16 cellular contexts compared by ENCODE assay signal in the genomic region with DNA sequence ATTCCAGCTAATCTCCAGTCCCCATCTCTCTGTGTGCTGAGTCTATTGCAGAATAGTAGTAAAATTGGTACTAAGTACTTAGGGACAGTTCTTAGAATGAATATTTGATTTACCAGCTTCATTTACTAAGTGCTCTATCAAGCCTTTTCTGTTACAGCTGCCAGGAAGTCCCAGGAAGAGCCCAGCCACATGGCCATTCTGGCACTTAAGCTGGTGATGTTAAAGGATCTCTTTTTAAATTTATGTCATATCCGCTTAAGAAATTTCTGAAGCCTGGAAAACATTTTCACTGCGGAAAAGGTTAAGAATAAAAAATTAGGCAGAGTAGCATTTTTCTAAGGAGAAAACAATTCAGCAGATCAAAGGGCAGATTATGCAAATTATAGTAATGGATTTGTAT.
DNase-seq lines count a peak whose midpoint lies in the region; ATAC-seq and TF ChIP-seq lines count a peak whose summit lies in the region.
"Had no signal": no experiment of that assay in that cellular context is flagged by ENCODE, and none has a peak within 500 bp of the region (broad histone marks: within the 10 kb centered on the region; RNA-seq: fewer than 3 reads in every experiment).

No MANE protein-coding gene starts in this region.

- TF ChIP-seq CTCF in SK-N-SH (IDR thresholded peaks at IDR 0.05), result no peak
- no peak for TF ChIP-seq CTCF in esophagus muscularis mucosa (IDR thresholded peaks at IDR 0.05)
- no peak for TF ChIP-seq CTCF in colonic mucosa (IDR thresholded peaks at IDR 0.05)

- H3K4me1 Mint-ChIP-seq in activated T-cell treated with anti-CD3 and anti-CD28 coated beads, Interleukin-2, amount 50 U/mL, for 72 hours (ENCODE audit: low read depth), result no peaks in the 10 kb centered on the region
- H3K4me1 Mint-ChIP-seq: CD14-positive monocyte; CD4-positive, alpha-beta memory T cell had no signal

- H3K27ac Mint-ChIP-seq in activated T-cell treated with anti-CD3 and anti-CD28 coated beads, Interleukin-2, amount 50 U/mL, for 72 hours, result peak overlapping the region; percentile 66
- H3K27ac Mint-ChIP-seq: CD14-positive monocyte; CD4-positive, alpha-beta memory T cell; H9 had no signal

- no peak; a peak in 1 of 4 replicates for TF ChIP-seq EP300 in SK-N-SH (IDR thresholded peaks at IDR 0.05; ENCODE audit: borderline replicate concordance in 1 of 2, low read depth in 1 of 2, low read length in 1 of 2)
- no peak for TF ChIP-seq EP300 in esophagus muscularis mucosa (IDR thresholded peaks at IDR 0.05)

- H3K9me3 ChIP-seq in SK-N-SH (no peaks in the 10 kb centered on the region), esophagus muscularis mucosa (no peaks in the 10 kb centered on the region), colonic mucosa (no peaks in the 10 kb centered on the region)

- no peak overlapping the region for H3K4me3 ChIP-seq in SK-N-SH (ENCODE audit: low read depth in 2 of 2, low read length in 1 of 2)
- no peak overlapping the region for H3K4me3 ChIP-seq in esophagus muscularis mucosa
- no peak overlapping the region for H3K4me3 ChIP-seq in colonic mucosa
- H3K4me3 ChIP-seq: BLaER1 had no signal

- no peak for ATAC-seq in activated T-cell treated with anti-CD3 and anti-CD28 coated beads, Interleukin-2, amount 50 U/mL, for 72 hours (replicated peaks in 1 of 2)

- DNase-seq in activated T-cell treated with anti-CD3 and anti-CD28 coated beads, Interleukin-2, amount 50 U/mL, for 72 hours, result no peak
- no peak for DNase-seq in activated T-cell treated with anti-CD3 and anti-CD28 coated beads, Interleukin-2, amount 50 U/mL, for 1 hour
- DNase-seq in SK-N-SH (peak; percentile 52), esophagus muscularis mucosa (ENCODE audit: extremely low spot score) (peak; percentile 53), NCI-H1092 (lab: John Stamatoyannopoulos, UW) (no peak), NOMO-1 (lab: John Stamatoyannopoulos, UW; ENCODE audit: unreplicated experiment in 2 of 2) (no peak), colonic mucosa (no peak)
- DNase-seq: ACHN; CD4-positive, alpha-beta memory T cell; DMS153; DMS79; GF-D8; H9; IMR-90 had no signal

- POLR2A ChIA-PET in SK-N-SH (lab: Yijun Ruan, JAX), result interaction anchor here (0.5 kb wide), 1 partner anchor 81 kb away, joined by 3 read pairs; no protein-coding TSS in a partner anchor

- no peaks in the 10 kb centered on the region for H3K9me3 Mint-ChIP-seq in activated T-cell treated with anti-CD3 and anti-CD28 coated beads, Interleukin-2, amount 50 U/mL, for 72 hours

- no peak overlapping the region for H2AFZ ChIP-seq in SK-N-SH (ENCODE audit: low read depth)

- H3K4me2 ChIP-seq in SK-N-SH, result no peak overlapping the region
- H3K4me2 ChIP-seq: BLaER1 had no signal

- intact Hi-C loops in esophagus muscularis mucosa (cut with DNase I) (no loop called here), colonic mucosa (cut with DNase I) (no loop called here)

- H3K4me1 ChIP-seq in SK-N-SH (ENCODE audit: control insufficient read depth in 1 of 2, insufficient read depth in 2 of 2, low read depth in 1 of 2, low read length in 1 of 2) (peaks cover 4 to 10% of the 10 kb centered on the region in 2 experiments; a peak in 2 of 4 replicates), esophagus muscularis mucosa (no peaks in the 10 kb centered on the region), colonic mucosa (no peaks in the 10 kb centered on the region)

- no peaks in the 10 kb centered on the region for H4K20me1 ChIP-seq in SK-N-SH (ENCODE audit: insufficient read depth)
- H4K20me1 ChIP-seq: BLaER1 had no signal

- no peaks in the 10 kb centered on the region for H3K36me3 Mint-ChIP-seq in activated T-cell treated with anti-CD3 and anti-CD28 coated beads, Interleukin-2, amount 50 U/mL, for 72 hours (ENCODE audit: insufficient read depth in 2 of 2)
- H3K36me3 Mint-ChIP-seq: CD14-positive monocyte; CD4-positive, alpha-beta memory T cell had no signal

- H3K27me3 ChIP-seq in SK-N-SH (ENCODE audit: insufficient read depth) (no peaks in the 10 kb centered on the region; the same call in 1 of the 2 replicates), esophagus muscularis mucosa (peaks cover 0 to 14% (median 0%) of the 10 kb centered on the region in 4 donors), colonic mucosa (no peaks in the 10 kb centered on the region)
- H3K27me3 ChIP-seq: BLaER1 had no signal

- peaks cover 23% of the 10 kb centered on the region for H3K27me3 Mint-ChIP-seq in activated T-cell treated with anti-CD3 and anti-CD28 coated beads, Interleukin-2, amount 50 U/mL, for 72 hours (ENCODE audit: low read depth)

- no peak for TF ChIP-seq POLR2A in esophagus muscularis mucosa (IDR thresholded peaks at IDR 0.05; ENCODE audit: low read depth)

- no peaks in the 10 kb centered on the region for H3K79me2 ChIP-seq in SK-N-SH (ENCODE audit: insufficient read depth)

- no peaks in the 10 kb centered on the region for H3F3A ChIP-seq in SK-N-SH (replicated peaks; ENCODE audit: insufficient read depth)

- H3K9ac ChIP-seq in SK-N-SH (no peak overlapping the region), colonic mucosa (ENCODE audit: low read depth in 2 of 2, low read length in 2 of 2) (no peak overlapping the region)
- H3K9ac ChIP-seq: BLaER1 had no signal

- H3K36me3 ChIP-seq in SK-N-SH (replicated peaks in 1 of 2; ENCODE audit: control insufficient read depth in 1 of 2, insufficient read depth in 2 of 2, low read length in 1 of 2), result no peaks in the 10 kb centered on the region
- H3K36me3 ChIP-seq in esophagus muscularis mucosa, result no peaks in the 10 kb centered on the region
- no peaks in the 10 kb centered on the region for H3K36me3 ChIP-seq in colonic mucosa
- H3K36me3 ChIP-seq: BLaER1 had no signal

- CTCF ChIA-PET in SK-N-SH (lab: Yijun Ruan, JAX), result interaction anchor here (0.7 to 3.9 kb wide), 3 partner anchors 11 to 18 kb away, joined by 3 to 9 read pairs (median 4); no protein-coding TSS in a partner anchor

- H3K27ac ChIP-seq in SK-N-SH (ENCODE audit: low read depth in 2 of 2, low read length in 1 of 2) (peak overlapping the region in 1 of 2 experiments; percentile 72; a peak in 2 of 4 replicates), esophagus muscularis mucosa (replicated peaks in 1 of 4) (no peak overlapping the region), colonic mucosa (no peak overlapping the region)
- H3K27ac ChIP-seq: BLaER1 had no signal

- WGBS in SK-N-SH (ENCODE audit: low lambda C conversion rate), result 69% methylated on average over 2 of the region's 2 CpGs
- 65% methylated on average over 2 of the region's 2 CpGs for WGBS in esophagus muscularis mucosa

- no peaks in the 10 kb centered on the region for H3K9me2 ChIP-seq in SK-N-SH

- TF ChIP-seq RAD21 in SK-N-SH (IDR thresholded peaks at IDR 0.05; ENCODE audit: low read length), result no peak

- no peak overlapping the region for H3K4me3 Mint-ChIP-seq in activated T-cell treated with anti-CD3 and anti-CD28 coated beads, Interleukin-2, amount 50 U/mL, for 72 hours
- H3K4me3 Mint-ChIP-seq: CD14-positive monocyte; CD4-positive, alpha-beta memory T cell; H9 had no signal

TF ChIP-seq in SK-N-SH, 30 proteins besides CTCF, POLR2A, EP300 and RAD21:
- TF ChIP-seq TEAD4 (IDR thresholded peaks at IDR 0.05; ENCODE audit: borderline replicate concordance, insufficient read depth) (no peak), JUND (IDR thresholded peaks at IDR 0.05) (no peak), RXRA (IDR thresholded peaks at IDR 0.05; ENCODE audit: borderline replicate concordance, low read depth) (no peak), ELF1 (IDR thresholded peaks at IDR 0.05) (no peak), SMC3 (IDR thresholded peaks at IDR 0.05; ENCODE audit: low read depth, low read length) (no peak)
- TF ChIP-seq, protein P1, sequence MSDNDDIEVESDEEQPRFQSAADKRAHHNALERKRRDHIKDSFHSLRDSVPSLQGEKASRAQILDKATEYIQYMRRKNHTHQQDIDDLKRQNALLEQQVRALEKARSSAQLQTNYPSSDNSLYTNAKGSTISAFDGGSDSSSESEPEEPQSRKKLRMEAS (IDR thresholded peaks at IDR 0.05; ENCODE audit: low read depth), result no peak
- TF ChIP-seq, protein P2, sequence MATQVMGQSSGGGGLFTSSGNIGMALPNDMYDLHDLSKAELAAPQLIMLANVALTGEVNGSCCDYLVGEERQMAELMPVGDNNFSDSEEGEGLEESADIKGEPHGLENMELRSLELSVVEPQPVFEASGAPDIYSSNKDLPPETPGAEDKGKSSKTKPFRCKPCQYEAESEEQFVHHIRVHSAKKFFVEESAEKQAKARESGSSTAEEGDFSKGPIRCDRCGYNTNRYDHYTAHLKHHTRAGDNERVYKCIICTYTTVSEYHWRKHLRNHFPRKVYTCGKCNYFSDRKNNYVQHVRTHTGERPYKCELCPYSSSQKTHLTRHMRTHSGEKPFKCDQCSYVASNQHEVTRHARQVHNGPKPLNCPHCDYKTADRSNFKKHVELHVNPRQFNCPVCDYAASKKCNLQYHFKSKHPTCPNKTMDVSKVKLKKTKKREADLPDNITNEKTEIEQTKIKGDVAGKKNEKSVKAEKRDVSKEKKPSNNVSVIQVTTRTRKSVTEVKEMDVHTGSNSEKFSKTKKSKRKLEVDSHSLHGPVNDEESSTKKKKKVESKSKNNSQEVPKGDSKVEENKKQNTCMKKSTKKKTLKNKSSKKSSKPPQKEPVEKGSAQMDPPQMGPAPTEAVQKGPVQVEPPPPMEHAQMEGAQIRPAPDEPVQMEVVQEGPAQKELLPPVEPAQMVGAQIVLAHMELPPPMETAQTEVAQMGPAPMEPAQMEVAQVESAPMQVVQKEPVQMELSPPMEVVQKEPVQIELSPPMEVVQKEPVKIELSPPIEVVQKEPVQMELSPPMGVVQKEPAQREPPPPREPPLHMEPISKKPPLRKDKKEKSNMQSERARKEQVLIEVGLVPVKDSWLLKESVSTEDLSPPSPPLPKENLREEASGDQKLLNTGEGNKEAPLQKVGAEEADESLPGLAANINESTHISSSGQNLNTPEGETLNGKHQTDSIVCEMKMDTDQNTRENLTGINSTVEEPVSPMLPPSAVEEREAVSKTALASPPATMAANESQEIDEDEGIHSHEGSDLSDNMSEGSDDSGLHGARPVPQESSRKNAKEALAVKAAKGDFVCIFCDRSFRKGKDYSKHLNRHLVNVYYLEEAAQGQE (IDR thresholded peaks at IDR 0.05; ENCODE audit: low read depth, low read length), result no peak
- TF ChIP-seq, protein P3, sequence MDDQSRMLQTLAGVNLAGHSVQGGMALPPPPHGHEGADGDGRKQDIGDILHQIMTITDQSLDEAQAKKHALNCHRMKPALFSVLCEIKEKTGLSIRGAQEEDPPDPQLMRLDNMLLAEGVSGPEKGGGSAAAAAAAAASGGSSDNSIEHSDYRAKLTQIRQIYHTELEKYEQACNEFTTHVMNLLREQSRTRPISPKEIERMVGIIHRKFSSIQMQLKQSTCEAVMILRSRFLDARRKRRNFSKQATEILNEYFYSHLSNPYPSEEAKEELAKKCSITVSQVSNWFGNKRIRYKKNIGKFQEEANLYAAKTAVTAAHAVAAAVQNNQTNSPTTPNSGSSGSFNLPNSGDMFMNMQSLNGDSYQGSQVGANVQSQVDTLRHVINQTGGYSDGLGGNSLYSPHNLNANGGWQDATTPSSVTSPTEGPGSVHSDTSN (IDR thresholded peaks at IDR 0.05), result no peak

Comparison
In these comparisons a context has a peak if more than half of its experiments do, and no peak if none do; other contexts are left out.
1. DNase-seq: peak in SK-N-SH (single experiment) and esophagus muscularis mucosa (single experiment); none in activated T-cell treated with anti-CD3 and anti-CD28 coated beads, Interleukin-2, amount 50 U/mL, for 72 hours (0 of 2), activated T-cell treated with anti-CD3 and anti-CD28 coated beads, Interleukin-2, amount 50 U/mL, for 1 hour (single experiment), NCI-H1092 (single experiment), NOMO-1 (0 of 2) and colonic mucosa (single experiment).